ENCODE assay signal across 17 cellular contexts in the genomic region with DNA sequence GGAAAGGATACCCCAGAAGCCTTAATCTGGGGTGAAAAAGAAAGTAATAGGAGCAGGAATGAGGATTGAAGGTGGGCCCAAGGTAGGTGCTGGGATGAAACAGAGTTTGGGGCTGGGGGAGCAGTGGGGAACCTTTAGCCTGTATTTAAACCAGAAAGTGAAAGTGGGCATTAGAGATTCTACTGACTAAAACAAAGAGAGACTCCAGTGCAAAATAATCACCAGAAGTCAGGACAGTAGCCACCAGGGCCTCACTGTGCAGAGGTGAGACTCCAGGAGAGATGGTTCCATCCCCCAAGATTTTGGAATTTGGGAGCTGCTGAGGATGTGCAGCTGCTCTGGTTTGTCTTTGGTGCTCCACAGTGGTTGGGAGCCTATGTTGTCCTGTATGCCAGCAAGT. TPM values are rescaled to one million over a fixed set of nuclear protein-coding genes. Genes with fewer than 3 reads are reported as not detected.
"Had no signal": no experiment of that assay in that cellular context is flagged by ENCODE, and none has a peak within 500 bp of the region (broad histone marks: within the 10 kb centered on the region; RNA-seq: fewer than 3 reads in every experiment).

No MANE protein-coding gene starts in this region.

- H3K4me3 ChIP-seq: mucosa of descending colon, prostate gland, spleen, testis, vagina had no signal

- H3K36me3 ChIP-seq: prostate gland, vagina had no signal

- H3K27ac ChIP-seq: prostate gland, spleen, testis, vagina had no signal

- H3K9me3 ChIP-seq: mucosa of descending colon, prostate gland, spleen, testis, vagina had no signal

- ATAC-seq: activated CD8-positive, alpha-beta T cell treated with anti-CD3 and anti-CD28 coated beads, Interleukin-2, amount 10 ng/mL, durations not matched to agents 7 days and 5 days; effector memory CD8-positive, alpha-beta T cell; left colon; mucosa of descending colon; natural killer cell treated with Interleukin-12 subunit alpha and Interleukin-12 subunit beta and Interleukin-15 and Interleukin-18, amount 100 ng/mL, for 72 hours; sciatic nerve had no signal

- H3K27me3 ChIP-seq: spleen, testis, vagina had no signal

- DNase-seq: activated CD8-positive, alpha-beta memory T cell treated with anti-CD3 and anti-CD28 coated beads, Interleukin-2, amount 50 U/mL, for 48 hours; activated CD8-positive, alpha-beta T cell treated with anti-CD3 and anti-CD28 coated beads, Interleukin-2, amount 10 ng/mL, durations not matched to agents 7 days and 5 days; activated naive CD4-positive, alpha-beta T cell treated with anti-CD3 and anti-CD28 coated beads, Interleukin-2, amount 50 U/mL, for 16 hours; caudate nucleus; effector memory CD8-positive, alpha-beta T cell; left colon; mucosa of descending colon; occipital lobe; spleen; stimulated activated CD4-positive, alpha-beta T cell treated with anti-CD3 and anti-CD28 coated beads, Interleukin-2, amount 100 ng/mL, for 24 hours; testis had no signal

- H3K4me1 ChIP-seq: prostate gland, testis, vagina had no signal

RNA-seq across cellular contexts. Expression of gene PHF24, which starts 44.5 kb away (rescaled TPM):
- total RNA-seq: activated CD8-positive, alpha-beta T cell treated with anti-CD3 and anti-CD28 coated beads, Interleukin-2, amount 10 ng/mL, durations not matched to agents 7 days and 5 days; activated T-helper 2 cell treated with anti-CD3 and anti-CD28 coated beads, Interferon-gamma antibody, Interleukin-2, Interleukin-4, amounts not matched to agents 10 μg/mL and 5 μg/mL and 100 μg/mL, durations not matched to agents 14 hours and 24 hours and 36 hours; lung microvascular endothelial cell; natural killer cell treated with Interleukin-12 subunit alpha and Interleukin-12 subunit beta and Interleukin-15 and Interleukin-18, amount 100 ng/mL, for 72 hours had no signal
